8 cellular contexts compared by ENCODE assay signal in the genomic region with DNA sequence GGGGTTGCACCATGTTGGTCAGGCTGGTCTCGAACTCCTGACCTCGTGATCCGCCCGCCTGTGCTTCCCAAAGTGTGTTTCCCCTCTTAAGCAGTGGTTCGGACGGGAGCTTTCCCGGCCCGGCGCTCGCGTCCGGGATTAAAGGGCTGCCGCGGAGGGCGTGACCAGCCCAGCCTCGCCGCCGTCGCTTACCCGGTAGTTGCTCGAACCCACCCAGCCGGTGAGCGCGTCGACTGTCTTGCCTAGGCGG. TPM values are rescaled to one million over a fixed set of nuclear protein-coding genes. Genes with fewer than 3 reads are reported as not detected.
DNase-seq lines count a peak whose midpoint lies in the region; ATAC-seq, FAIRE-seq and TF ChIP-seq lines count a peak whose summit lies in the region.

No MANE protein-coding gene starts in this region.

- H2AFZ ChIP-seq in trophoblast cell (ENCODE audit: insufficient read depth, low read length, poor library complexity): peak overlapping the region; percentile 85

- WGBS in trophoblast cell (ENCODE audit: extremely low coverage, insufficient coverage, insufficient read length): no CpG with 5 or more reads among the region's 26 CpGs

- H3K27ac ChIP-seq in HUES48 (ENCODE audit: low read depth, low read length) (peak overlapping the region; percentile 93), trophoblast cell (ENCODE audit: low read depth, low read length) (peak overlapping the region; percentile 90)

- no peaks in the 10 kb centered on the region for H3K9me3 Mint-ChIP-seq in activated T-cell treated with anti-CD3 and anti-CD28 coated beads, Interleukin-2, amount 50 U/mL, for 4 hours

- H3K4me1 Mint-ChIP-seq in activated T-cell treated with anti-CD3 and anti-CD28 coated beads, Interleukin-2, amount 50 U/mL, for 4 hours (ENCODE audit: low read depth): peaks cover 15% of the 10 kb centered on the region

- no peaks in the 10 kb centered on the region for H3K27me3 ChIP-seq in HUES48 (ENCODE audit: control insufficient read depth, insufficient read depth, low read length)
- no peaks in the 10 kb centered on the region for H3K27me3 ChIP-seq in trophoblast cell (ENCODE audit: insufficient read depth, low read length)

- no peak overlapping the region for H2BK12ac ChIP-seq in trophoblast cell (ENCODE audit: low read length)

- H3K18ac ChIP-seq in trophoblast cell (ENCODE audit: low read length): peak overlapping the region; percentile 89

- H3K23ac ChIP-seq in trophoblast cell (ENCODE audit: low read length): no peak overlapping the region

- ATAC-seq in GM21515 (IDR thresholded peaks at IDR 0.05; ENCODE audit: unreplicated experiment): peak; percentile 75
- peak; percentile 73 to 75 for ATAC-seq in activated T-cell treated with anti-CD3 and anti-CD28 coated beads, Interleukin-2, amount 50 U/mL, for 4 hours

- H3K4me3 ChIP-seq in HUES48 (ENCODE audit: low read depth, low read length) (peak overlapping the region; percentile 84), trophoblast cell (ENCODE audit: low read depth, low read length) (peak overlapping the region; percentile 98)

- peaks cover 5% of the 10 kb centered on the region for H3K79me2 ChIP-seq in trophoblast cell (ENCODE audit: control insufficient read depth, insufficient read depth, low read length, poor library complexity)

- peak overlapping the region; percentile 95 for H3K4me3 Mint-ChIP-seq in activated T-cell treated with anti-CD3 and anti-CD28 coated beads, Interleukin-2, amount 50 U/mL, for 4 hours

- TF ChIP-seq CTCF in D721Med (IDR thresholded peaks at IDR 0.05; ENCODE audit: insufficient read depth, missing control alignments): no peak

- no peaks in the 10 kb centered on the region for H3K27me3 Mint-ChIP-seq in activated T-cell treated with anti-CD3 and anti-CD28 coated beads, Interleukin-2, amount 50 U/mL, for 4 hours (ENCODE audit: low read depth)

- H3K36me3 ChIP-seq in HUES48 (ENCODE audit: control insufficient read depth, insufficient read depth, low read length) (peaks cover 4% of the 10 kb centered on the region; the same call in 1 of the 2 replicates), trophoblast cell (ENCODE audit: control insufficient read depth in 1 of 2, insufficient read depth in 2 of 2, low read length in 2 of 2) (peaks cover 0 to 2% of the 10 kb centered on the region in 2 experiments)

- no peak for FAIRE-seq in D721Med (lab: Jason Lieb, UNC)

- peak overlapping the region; percentile 89 for H2BK5ac ChIP-seq in trophoblast cell (ENCODE audit: low read depth, low read length, poor library complexity)

- H3K4me1 ChIP-seq in HUES48 (ENCODE audit: control insufficient read depth, insufficient read depth, low read length): peaks cover 13% of the 10 kb centered on the region
- peaks cover 2% of the 10 kb centered on the region in 2 experiments for H3K4me1 ChIP-seq in trophoblast cell (ENCODE audit: control insufficient read depth in 1 of 2, insufficient read depth in 2 of 2, low read length in 2 of 2)

- H3K9ac ChIP-seq in HUES48 (ENCODE audit: low read depth, low read length): peak overlapping the region; percentile 80
- H3K9ac ChIP-seq in trophoblast cell (ENCODE audit: low read length): peak overlapping the region; percentile 98

- peak overlapping the region; percentile 83 for H3K4ac ChIP-seq in trophoblast cell (ENCODE audit: low read depth, low read length)

- H4K91ac ChIP-seq in trophoblast cell (ENCODE audit: low read depth, low read length): peak overlapping the region; percentile 92

- H4K12ac ChIP-seq in trophoblast cell (ENCODE audit: low read depth, low read length): peak overlapping the region; percentile 91

- DNase-seq in D721Med (ENCODE audit: insufficient read length, low spot score) (peak; percentile 16), globus pallidus (ENCODE audit: low spot score) (peak; percentile 35), trophoblast cell (no peak), DMS79 (lab: John Stamatoyannopoulos, UW) (no peak), NCI-H446 treated with DMSO at 0.1 percent for 48 hours (lab: John Stamatoyannopoulos, UW) (no peak)
- DNase-seq in activated T-cell treated with anti-CD3 and anti-CD28 coated beads, Interleukin-2, amount 50 U/mL, for 4 hours: peak; percentile 39

- peak overlapping the region; percentile 59 for H2BK120ac ChIP-seq in trophoblast cell (ENCODE audit: insufficient read depth, low read length, poor library complexity)

- H3K79me1 ChIP-seq in trophoblast cell (ENCODE audit: low read length): peaks cover 9% of the 10 kb centered on the region

- H2AK5ac ChIP-seq in trophoblast cell (ENCODE audit: low read length): no peak overlapping the region

- H4K8ac ChIP-seq in trophoblast cell (ENCODE audit: low read depth, low read length): peak overlapping the region; percentile 97

- no peaks in the 10 kb centered on the region for H3K36me3 Mint-ChIP-seq in activated T-cell treated with anti-CD3 and anti-CD28 coated beads, Interleukin-2, amount 50 U/mL, for 4 hours (ENCODE audit: insufficient read depth)

- H3K14ac ChIP-seq in trophoblast cell (ENCODE audit: low read length): peak overlapping the region; percentile 71

- H3K4me2 ChIP-seq in trophoblast cell (ENCODE audit: low read length): peak overlapping the region; percentile 75

- H3K9me3 ChIP-seq in HUES48 (ENCODE audit: control insufficient read depth, insufficient read depth, low read length) (no peaks in the 10 kb centered on the region), trophoblast cell (ENCODE audit: insufficient read depth, low read depth, low read length) (no peaks in the 10 kb centered on the region)

RNA-seq across cellular contexts. Expression of gene CLASP2, which starts 0.5 kb away (rescaled TPM):
- 10 to 100 TPM; 38.2 to 51.5 (median 47.9) TPM for total RNA-seq in activated T-cell treated with anti-CD3 and anti-CD28 coated beads, Interleukin-2, amount 50 U/mL, for 4 hours
- polyA plus RNA-seq in trophoblast cell (2013): 15.7 and 16.4 TPM in 2 replicates

Comparison
In these comparisons a context has a peak if more than half of its experiments do, and no peak if none do; other contexts are left out.
1. DNase-seq: peak in D721Med (single experiment), activated T-cell treated with anti-CD3 and anti-CD28 coated beads, Interleukin-2, amount 50 U/mL, for 4 hours (single experiment) and globus pallidus (single experiment); none in trophoblast cell (0 of 2), DMS79 (single experiment) and NCI-H446 treated with DMSO at 0.1 percent for 48 hours (single experiment).